Comparison of ENCODE assay signal across 1 cellular context in the genomic region with DNA sequence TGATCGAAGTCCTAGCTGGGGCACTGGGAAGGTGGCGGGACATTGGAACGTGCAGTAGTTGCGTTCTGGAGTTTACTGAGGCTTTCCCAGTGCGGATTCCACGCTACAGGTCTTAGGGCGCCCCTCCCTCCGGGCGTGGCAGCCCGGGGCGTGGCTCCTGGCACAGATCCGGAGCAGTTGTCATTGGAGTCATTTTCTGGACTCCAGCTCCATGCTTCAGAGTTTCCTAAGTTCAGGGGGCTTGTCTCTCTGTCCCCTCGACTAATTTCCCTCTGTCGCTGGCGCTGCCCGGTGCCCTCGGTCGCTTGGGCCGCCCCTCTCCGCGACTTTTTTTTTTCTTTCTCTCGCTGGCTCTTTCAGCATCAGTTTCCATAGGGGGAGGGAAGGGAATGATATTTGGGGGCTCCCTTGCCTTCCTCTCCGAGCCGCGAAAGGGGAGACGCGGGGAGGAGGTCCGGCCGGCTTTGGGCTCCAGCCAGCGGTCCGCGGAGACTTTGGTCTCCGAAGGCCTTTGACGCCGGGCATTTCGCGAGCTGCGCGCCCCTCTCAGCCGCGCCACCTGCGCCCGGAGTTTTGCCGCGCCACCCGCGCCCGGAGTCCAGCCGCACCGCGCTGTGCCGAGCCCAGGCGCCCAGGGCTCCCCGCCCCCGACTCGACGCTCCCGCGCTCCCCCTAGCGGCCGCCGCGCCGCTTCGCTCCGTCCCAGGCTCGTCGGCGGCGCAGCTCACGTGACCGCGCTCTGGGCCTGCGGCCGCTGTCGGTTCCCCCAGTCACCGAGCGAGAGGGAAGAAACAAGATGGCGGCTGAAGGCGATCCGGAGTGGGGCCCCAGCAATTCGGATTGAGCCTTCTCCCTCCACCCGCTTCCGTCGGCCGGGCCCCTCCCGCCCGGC.
A peak's percentile ranks its signal among the peaks of the same experiment; 100 is the strongest.
TF ChIP-seq lines count a peak whose summit lies in the region.

A gene with protein sequence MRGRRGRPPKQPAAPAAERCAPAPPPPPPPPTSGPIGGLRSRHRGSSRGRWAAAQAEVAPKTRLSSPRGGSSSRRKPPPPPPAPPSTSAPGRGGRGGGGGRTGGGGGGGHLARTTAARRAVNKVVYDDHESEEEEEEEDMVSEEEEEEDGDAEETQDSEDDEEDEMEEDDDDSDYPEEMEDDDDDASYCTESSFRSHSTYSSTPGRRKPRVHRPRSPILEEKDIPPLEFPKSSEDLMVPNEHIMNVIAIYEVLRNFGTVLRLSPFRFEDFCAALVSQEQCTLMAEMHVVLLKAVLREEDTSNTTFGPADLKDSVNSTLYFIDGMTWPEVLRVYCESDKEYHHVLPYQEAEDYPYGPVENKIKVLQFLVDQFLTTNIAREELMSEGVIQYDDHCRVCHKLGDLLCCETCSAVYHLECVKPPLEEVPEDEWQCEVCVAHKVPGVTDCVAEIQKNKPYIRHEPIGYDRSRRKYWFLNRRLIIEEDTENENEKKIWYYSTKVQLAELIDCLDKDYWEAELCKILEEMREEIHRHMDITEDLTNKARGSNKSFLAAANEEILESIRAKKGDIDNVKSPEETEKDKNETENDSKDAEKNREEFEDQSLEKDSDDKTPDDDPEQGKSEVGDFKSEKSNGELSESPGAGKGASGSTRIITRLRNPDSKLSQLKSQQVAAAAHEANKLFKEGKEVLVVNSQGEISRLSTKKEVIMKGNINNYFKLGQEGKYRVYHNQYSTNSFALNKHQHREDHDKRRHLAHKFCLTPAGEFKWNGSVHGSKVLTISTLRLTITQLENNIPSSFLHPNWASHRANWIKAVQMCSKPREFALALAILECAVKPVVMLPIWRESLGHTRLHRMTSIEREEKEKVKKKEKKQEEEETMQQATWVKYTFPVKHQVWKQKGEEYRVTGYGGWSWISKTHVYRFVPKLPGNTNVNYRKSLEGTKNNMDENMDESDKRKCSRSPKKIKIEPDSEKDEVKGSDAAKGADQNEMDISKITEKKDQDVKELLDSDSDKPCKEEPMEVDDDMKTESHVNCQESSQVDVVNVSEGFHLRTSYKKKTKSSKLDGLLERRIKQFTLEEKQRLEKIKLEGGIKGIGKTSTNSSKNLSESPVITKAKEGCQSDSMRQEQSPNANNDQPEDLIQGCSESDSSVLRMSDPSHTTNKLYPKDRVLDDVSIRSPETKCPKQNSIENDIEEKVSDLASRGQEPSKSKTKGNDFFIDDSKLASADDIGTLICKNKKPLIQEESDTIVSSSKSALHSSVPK (N-terminal part only) (plus strand): TSS at position 769 of the 892 bp plus-strand sequence. CDS start 222 bp downstream, outside the sequence.

TF ChIP-seq in K562, 482 proteins besides CTCF, POLR2A, EP300 and RAD21 (continued from another document and continues in another):
- no peak for TF ChIP-seq RBM15 (IDR thresholded peaks at IDR 0.05; ENCODE audit: insufficient read depth, low read length)
- TF ChIP-seq MTA2 (IDR thresholded peaks at IDR 0.05; ENCODE audit: low read depth), result no peak
- no peak for TF ChIP-seq SMARCB1 (IDR thresholded peaks at IDR 0.05; ENCODE audit: insufficient read length, low read depth)
- peak; percentile 78 for TF ChIP-seq HMGN3 (IDR thresholded peaks at IDR 0.05; ENCODE audit: borderline replicate concordance, extremely low read depth, insufficient read length, low read depth, low read length)
- TF ChIP-seq GABPB1 (CRISPR knock-in tag; IDR thresholded peaks at IDR 0.05), result peak; percentile 58; the same call in 1 of the 2 replicates
- TF ChIP-seq, protein P1, sequence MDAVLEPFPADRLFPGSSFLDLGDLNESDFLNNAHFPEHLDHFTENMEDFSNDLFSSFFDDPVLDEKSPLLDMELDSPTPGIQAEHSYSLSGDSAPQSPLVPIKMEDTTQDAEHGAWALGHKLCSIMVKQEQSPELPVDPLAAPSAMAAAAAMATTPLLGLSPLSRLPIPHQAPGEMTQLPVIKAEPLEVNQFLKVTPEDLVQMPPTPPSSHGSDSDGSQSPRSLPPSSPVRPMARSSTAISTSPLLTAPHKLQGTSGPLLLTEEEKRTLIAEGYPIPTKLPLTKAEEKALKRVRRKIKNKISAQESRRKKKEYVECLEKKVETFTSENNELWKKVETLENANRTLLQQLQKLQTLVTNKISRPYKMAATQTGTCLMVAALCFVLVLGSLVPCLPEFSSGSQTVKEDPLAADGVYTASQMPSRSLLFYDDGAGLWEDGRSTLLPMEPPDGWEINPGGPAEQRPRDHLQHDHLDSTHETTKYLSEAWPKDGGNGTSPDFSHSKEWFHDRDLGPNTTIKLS (IDR thresholded peaks at IDR 0.05; ENCODE audit: borderline replicate concordance, low read depth), result 0 out of 2 replicates have a peak, but pooled peaks have one; percentile 29
- no peak for TF ChIP-seq THRA (IDR thresholded peaks at IDR 0.05)
- TF ChIP-seq PYGO2 (tag; IDR thresholded peaks at IDR 0.05), result no peak
- no peak for TF ChIP-seq TCFL5 (CRISPR knock-in tag; conservative IDR thresholded peaks at IDR 0.05)
- TF ChIP-seq NFE2L1 (tag; IDR thresholded peaks at IDR 0.05; ENCODE audit: borderline replicate concordance, low read depth), result no peak
- no peak for TF ChIP-seq NBN (IDR thresholded peaks at IDR 0.05; ENCODE audit: low read depth)
- no peak for TF ChIP-seq ZNF707 (CRISPR knock-in tag; conservative IDR thresholded peaks at IDR 0.05)
- peak; percentile 43; the same call in 1 of the 2 replicates for TF ChIP-seq ZC3H4 (CRISPR knock-in tag; IDR thresholded peaks at IDR 0.05; ENCODE audit: borderline replicate concordance)
- peak; percentile 70 for TF ChIP-seq CCNT2 (IDR thresholded peaks at IDR 0.05; ENCODE audit: borderline replicate concordance, extremely low read depth, insufficient read length, low read depth, low read length)
- peak; percentile 75; the same call in 1 of the 2 replicates for TF ChIP-seq E2F3 (CRISPR knock-in tag; IDR thresholded peaks at IDR 0.05)
- no peak for TF ChIP-seq GABPA (tag; conservative IDR thresholded peaks at IDR 0.05; ENCODE audit: low read depth)
- TF ChIP-seq DIDO1 (tag; IDR thresholded peaks at IDR 0.05; ENCODE audit: low read depth), result no peak
- TF ChIP-seq NR4A1 (CRISPR knock-in tag; IDR thresholded peaks at IDR 0.05), result no peak
- peak; percentile 28; the same call in 1 of the 2 replicates for TF ChIP-seq NR4A1 (tag; IDR thresholded peaks at IDR 0.05)
- TF ChIP-seq CHD2 (IDR thresholded peaks at IDR 0.05; ENCODE audit: low read depth, low read length), result peak; percentile 31; the same call in 1 of the 2 replicates
- peak; percentile 85; the same call in 1 of the 2 replicates for TF ChIP-seq ERF (CRISPR knock-in tag; IDR thresholded peaks at IDR 0.05)
- TF ChIP-seq SAP30 (IDR thresholded peaks at IDR 0.05; ENCODE audit: borderline replicate concordance, insufficient read depth, low read depth, low read length, poor library complexity, severe bottlenecking), result peak; percentile 88
- no peak for TF ChIP-seq ZZZ3 (IDR thresholded peaks at IDR 0.05)
- TF ChIP-seq, protein P2, sequence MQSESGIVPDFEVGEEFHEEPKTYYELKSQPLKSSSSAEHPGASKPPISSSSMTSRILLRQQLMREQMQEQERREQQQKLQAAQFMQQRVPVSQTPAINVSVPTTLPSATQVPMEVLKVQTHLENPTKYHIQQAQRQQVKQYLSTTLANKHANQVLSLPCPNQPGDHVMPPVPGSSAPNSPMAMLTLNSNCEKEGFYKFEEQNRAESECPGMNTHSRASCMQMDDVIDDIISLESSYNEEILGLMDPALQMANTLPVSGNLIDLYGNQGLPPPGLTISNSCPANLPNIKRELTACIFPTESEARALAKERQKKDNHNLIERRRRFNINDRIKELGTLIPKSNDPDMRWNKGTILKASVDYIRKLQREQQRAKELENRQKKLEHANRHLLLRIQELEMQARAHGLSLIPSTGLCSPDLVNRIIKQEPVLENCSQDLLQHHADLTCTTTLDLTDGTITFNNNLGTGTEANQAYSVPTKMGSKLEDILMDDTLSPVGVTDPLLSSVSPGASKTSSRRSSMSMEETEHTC (IDR thresholded peaks at IDR 0.05), result peak; percentile 62
- no peak for TF ChIP-seq MYNN (IDR thresholded peaks at IDR 0.05)
- no peak for TF ChIP-seq MYNN (CRISPR knock-in tag; IDR thresholded peaks at IDR 0.05)
- no peak for TF ChIP-seq ARNT (IDR thresholded peaks at IDR 0.05)
- peak; percentile 55 for TF ChIP-seq RBM25 (IDR thresholded peaks at IDR 0.05; ENCODE audit: low read depth, low read length, severe bottlenecking)
- peak; percentile 97 for TF ChIP-seq GATAD2B (IDR thresholded peaks at IDR 0.05; ENCODE audit: borderline replicate concordance)
- peak; percentile 97 for TF ChIP-seq FIP1L1 (IDR thresholded peaks at IDR 0.05; ENCODE audit: low read depth, low read length, poor library complexity, severe bottlenecking)
- no peak for TF ChIP-seq MYBL2 (IDR thresholded peaks at IDR 0.05; ENCODE audit: low read depth)
- no peak for TF ChIP-seq MYBL2 (CRISPR knock-in tag; IDR thresholded peaks at IDR 0.05; ENCODE audit: borderline replicate concordance)
- TF ChIP-seq PCBP1 (IDR thresholded peaks at IDR 0.05; ENCODE audit: low read depth, low read length, poor library complexity, severe bottlenecking), result peak; percentile 79
- TF ChIP-seq TARDBP (IDR thresholded peaks at IDR 0.05), result peak; percentile 49; the same call in 1 of the 2 replicates
- no peak for TF ChIP-seq ZNF311 (CRISPR knock-in tag; IDR thresholded peaks at IDR 0.05)
- TF ChIP-seq, protein P3, sequence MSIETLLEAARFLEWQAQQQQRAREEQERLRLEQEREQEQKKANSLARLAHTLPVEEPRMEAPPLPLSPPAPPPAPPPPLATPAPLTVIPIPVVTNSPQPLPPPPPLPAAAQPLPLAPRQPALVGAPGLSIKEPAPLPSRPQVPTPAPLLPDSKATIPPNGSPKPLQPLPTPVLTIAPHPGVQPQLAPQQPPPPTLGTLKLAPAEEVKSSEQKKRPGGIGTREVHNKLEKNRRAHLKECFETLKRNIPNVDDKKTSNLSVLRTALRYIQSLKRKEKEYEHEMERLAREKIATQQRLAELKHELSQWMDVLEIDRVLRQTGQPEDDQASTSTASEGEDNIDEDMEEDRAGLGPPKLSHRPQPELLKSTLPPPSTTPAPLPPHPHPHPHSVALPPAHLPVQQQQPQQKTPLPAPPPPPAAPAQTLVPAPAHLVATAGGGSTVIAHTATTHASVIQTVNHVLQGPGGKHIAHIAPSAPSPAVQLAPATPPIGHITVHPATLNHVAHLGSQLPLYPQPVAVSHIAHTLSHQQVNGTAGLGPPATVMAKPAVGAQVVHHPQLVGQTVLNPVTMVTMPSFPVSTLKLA (conservative IDR thresholded peaks at IDR 0.05), result peak; percentile 13 to 53; a peak in 3 of 4 replicates
- no peak for TF ChIP-seq BACH1 (tag; IDR thresholded peaks at IDR 0.05)
- TF ChIP-seq PHTF2 (CRISPR knock-in tag; IDR thresholded peaks at IDR 0.05), result no peak
- TF ChIP-seq FOXK2 (conservative IDR thresholded peaks at IDR 0.05 in 1 of 2, IDR thresholded peaks at IDR 0.05 in 1 of 2; ENCODE audit: low read depth in 2 of 2), result peak in 1 of 2 experiments; percentile 17; a peak in 1 of 4 replicates
- no peak for TF ChIP-seq ZNF717 (CRISPR knock-in tag; IDR thresholded peaks at IDR 0.05)
- no peak for TF ChIP-seq RUNX1 (IDR thresholded peaks at IDR 0.05; ENCODE audit: low read depth)
- no peak for TF ChIP-seq SMARCE1 (IDR thresholded peaks at IDR 0.05)
- TF ChIP-seq MXI1 (IDR thresholded peaks at IDR 0.05; ENCODE audit: low read depth, low read length), result peak; percentile 62
- peak; percentile 70 for TF ChIP-seq CTBP1 (IDR thresholded peaks at IDR 0.05; ENCODE audit: borderline replicate concordance)
- no peak; a peak in 1 of 4 replicates for TF ChIP-seq ETV6 (IDR thresholded peaks at IDR 0.05; ENCODE audit: borderline replicate concordance in 1 of 2, low read depth in 2 of 2, low read length in 1 of 2)
- no peak for TF ChIP-seq ETV6 (CRISPR knock-in tag; IDR thresholded peaks at IDR 0.05; ENCODE audit: borderline replicate concordance)
- peak; percentile 50 for TF ChIP-seq U2AF1 (optimal IDR thresholded peaks at IDR 0.05; ENCODE audit: low read depth, low read length)
- TF ChIP-seq RFX1 (IDR thresholded peaks at IDR 0.05), result no peak
- no peak for TF ChIP-seq ZMIZ1 (IDR thresholded peaks at IDR 0.05; ENCODE audit: low read depth in 2 of 2, low read length in 2 of 2)
- TF ChIP-seq ZNF212 (CRISPR knock-in tag; IDR thresholded peaks at IDR 0.05), result no peak
- no peak for TF ChIP-seq SNRNP70 (optimal IDR thresholded peaks at IDR 0.05; ENCODE audit: low read depth, low read length)
- TF ChIP-seq SIN3B (IDR thresholded peaks at IDR 0.05; ENCODE audit: low read depth), result peak; percentile 68; the same call in 1 of the 2 replicates
